Comparison of ENCODE assay signal across 1 cellular context in genomic region chr5:154857534-154858250, GRCh38.
TF ChIP-seq lines count a peak whose summit lies in the region.

No MANE protein-coding gene starts in this region.

TF ChIP-seq in WTC11, 78 proteins besides CTCF, POLR2A, EP300 and RAD21 (continued from another document):
- TF ChIP-seq, protein P1, sequence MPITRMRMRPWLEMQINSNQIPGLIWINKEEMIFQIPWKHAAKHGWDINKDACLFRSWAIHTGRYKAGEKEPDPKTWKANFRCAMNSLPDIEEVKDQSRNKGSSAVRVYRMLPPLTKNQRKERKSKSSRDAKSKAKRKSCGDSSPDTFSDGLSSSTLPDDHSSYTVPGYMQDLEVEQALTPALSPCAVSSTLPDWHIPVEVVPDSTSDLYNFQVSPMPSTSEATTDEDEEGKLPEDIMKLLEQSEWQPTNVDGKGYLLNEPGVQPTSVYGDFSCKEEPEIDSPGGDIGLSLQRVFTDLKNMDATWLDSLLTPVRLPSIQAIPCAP (CRISPR knock-in tag; IDR thresholded peaks at IDR 0.05), result no peak
- no peak for TF ChIP-seq SMAD4 (CRISPR knock-in tag; IDR thresholded peaks at IDR 0.05)
- peak; percentile 56; the same call in 1 of the 2 replicates for TF ChIP-seq FOXP1 (CRISPR knock-in tag; IDR thresholded peaks at IDR 0.05; ENCODE audit: borderline replicate concordance)
- 0 out of 2 replicates have a peak, but pooled peaks have one; percentile 60 for TF ChIP-seq ESRRA (CRISPR knock-in tag; IDR thresholded peaks at IDR 0.05; ENCODE audit: borderline replicate concordance)
- TF ChIP-seq, protein P2, sequence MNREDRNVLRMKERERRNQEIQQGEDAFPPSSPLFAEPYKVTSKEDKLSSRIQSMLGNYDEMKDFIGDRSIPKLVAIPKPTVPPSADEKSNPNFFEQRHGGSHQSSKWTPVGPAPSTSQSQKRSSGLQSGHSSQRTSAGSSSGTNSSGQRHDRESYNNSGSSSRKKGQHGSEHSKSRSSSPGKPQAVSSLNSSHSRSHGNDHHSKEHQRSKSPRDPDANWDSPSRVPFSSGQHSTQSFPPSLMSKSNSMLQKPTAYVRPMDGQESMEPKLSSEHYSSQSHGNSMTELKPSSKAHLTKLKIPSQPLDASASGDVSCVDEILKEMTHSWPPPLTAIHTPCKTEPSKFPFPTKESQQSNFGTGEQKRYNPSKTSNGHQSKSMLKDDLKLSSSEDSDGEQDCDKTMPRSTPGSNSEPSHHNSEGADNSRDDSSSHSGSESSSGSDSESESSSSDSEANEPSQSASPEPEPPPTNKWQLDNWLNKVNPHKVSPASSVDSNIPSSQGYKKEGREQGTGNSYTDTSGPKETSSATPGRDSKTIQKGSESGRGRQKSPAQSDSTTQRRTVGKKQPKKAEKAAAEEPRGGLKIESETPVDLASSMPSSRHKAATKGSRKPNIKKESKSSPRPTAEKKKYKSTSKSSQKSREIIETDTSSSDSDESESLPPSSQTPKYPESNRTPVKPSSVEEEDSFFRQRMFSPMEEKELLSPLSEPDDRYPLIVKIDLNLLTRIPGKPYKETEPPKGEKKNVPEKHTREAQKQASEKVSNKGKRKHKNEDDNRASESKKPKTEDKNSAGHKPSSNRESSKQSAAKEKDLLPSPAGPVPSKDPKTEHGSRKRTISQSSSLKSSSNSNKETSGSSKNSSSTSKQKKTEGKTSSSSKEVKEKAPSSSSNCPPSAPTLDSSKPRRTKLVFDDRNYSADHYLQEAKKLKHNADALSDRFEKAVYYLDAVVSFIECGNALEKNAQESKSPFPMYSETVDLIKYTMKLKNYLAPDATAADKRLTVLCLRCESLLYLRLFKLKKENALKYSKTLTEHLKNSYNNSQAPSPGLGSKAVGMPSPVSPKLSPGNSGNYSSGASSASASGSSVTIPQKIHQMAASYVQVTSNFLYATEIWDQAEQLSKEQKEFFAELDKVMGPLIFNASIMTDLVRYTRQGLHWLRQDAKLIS (CRISPR knock-in tag; IDR thresholded peaks at IDR 0.05; ENCODE audit: borderline replicate concordance), result no peak
- peak; percentile 68; the same call in 1 of the 2 replicates for TF ChIP-seq FOXK1 (CRISPR knock-in tag; IDR thresholded peaks at IDR 0.05)
- 0 out of 2 replicates have a peak, but pooled peaks have one; percentile 4 for TF ChIP-seq NFYB (CRISPR knock-in tag; conservative IDR thresholded peaks at IDR 0.05; ENCODE audit: low read depth)
- TF ChIP-seq GABPB1 (CRISPR knock-in tag; IDR thresholded peaks at IDR 0.05), result 0 out of 2 replicates have a peak, but pooled peaks have one; percentile 1
- TF ChIP-seq, protein P3, sequence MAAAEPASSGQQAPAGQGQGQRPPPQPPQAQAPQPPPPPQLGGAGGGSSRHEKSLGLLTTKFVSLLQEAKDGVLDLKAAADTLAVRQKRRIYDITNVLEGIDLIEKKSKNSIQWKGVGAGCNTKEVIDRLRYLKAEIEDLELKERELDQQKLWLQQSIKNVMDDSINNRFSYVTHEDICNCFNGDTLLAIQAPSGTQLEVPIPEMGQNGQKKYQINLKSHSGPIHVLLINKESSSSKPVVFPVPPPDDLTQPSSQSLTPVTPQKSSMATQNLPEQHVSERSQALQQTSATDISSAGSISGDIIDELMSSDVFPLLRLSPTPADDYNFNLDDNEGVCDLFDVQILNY (CRISPR knock-in tag; IDR thresholded peaks at IDR 0.05), result no peak
- TF ChIP-seq USF1 (CRISPR knock-in tag; IDR thresholded peaks at IDR 0.05), result 0 out of 2 replicates have a peak, but pooled peaks have one; percentile 14
- TF ChIP-seq, protein P4, sequence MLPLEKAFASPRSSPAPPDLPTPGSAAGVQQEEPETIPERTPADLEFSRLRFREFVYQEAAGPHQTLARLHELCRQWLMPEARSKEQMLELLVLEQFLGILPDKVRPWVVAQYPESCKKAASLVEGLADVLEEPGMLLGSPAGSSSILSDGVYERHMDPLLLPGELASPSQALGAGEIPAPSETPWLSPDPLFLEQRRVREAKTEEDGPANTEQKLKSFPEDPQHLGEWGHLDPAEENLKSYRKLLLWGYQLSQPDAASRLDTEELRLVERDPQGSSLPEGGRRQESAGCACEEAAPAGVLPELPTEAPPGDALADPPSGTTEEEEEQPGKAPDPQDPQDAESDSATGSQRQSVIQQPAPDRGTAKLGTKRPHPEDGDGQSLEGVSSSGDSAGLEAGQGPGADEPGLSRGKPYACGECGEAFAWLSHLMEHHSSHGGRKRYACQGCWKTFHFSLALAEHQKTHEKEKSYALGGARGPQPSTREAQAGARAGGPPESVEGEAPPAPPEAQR (CRISPR knock-in tag; IDR thresholded peaks at IDR 0.05), result no peak
- peak; percentile 93 for TF ChIP-seq MAX (CRISPR knock-in tag; IDR thresholded peaks at IDR 0.05)
- TF ChIP-seq, protein P5, sequence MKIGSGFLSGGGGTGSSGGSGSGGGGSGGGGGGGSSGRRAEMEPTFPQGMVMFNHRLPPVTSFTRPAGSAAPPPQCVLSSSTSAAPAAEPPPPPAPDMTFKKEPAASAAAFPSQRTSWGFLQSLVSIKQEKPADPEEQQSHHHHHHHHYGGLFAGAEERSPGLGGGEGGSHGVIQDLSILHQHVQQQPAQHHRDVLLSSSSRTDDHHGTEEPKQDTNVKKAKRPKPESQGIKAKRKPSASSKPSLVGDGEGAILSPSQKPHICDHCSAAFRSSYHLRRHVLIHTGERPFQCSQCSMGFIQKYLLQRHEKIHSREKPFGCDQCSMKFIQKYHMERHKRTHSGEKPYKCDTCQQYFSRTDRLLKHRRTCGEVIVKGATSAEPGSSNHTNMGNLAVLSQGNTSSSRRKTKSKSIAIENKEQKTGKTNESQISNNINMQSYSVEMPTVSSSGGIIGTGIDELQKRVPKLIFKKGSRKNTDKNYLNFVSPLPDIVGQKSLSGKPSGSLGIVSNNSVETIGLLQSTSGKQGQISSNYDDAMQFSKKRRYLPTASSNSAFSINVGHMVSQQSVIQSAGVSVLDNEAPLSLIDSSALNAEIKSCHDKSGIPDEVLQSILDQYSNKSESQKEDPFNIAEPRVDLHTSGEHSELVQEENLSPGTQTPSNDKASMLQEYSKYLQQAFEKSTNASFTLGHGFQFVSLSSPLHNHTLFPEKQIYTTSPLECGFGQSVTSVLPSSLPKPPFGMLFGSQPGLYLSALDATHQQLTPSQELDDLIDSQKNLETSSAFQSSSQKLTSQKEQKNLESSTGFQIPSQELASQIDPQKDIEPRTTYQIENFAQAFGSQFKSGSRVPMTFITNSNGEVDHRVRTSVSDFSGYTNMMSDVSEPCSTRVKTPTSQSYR (CRISPR knock-in tag; IDR thresholded peaks at IDR 0.05), result 0 out of 2 replicates have a peak, but pooled peaks have one; percentile 22
- no peak for TF ChIP-seq NR1H2 (CRISPR knock-in tag; IDR thresholded peaks at IDR 0.05)
- TF ChIP-seq, protein P6, sequence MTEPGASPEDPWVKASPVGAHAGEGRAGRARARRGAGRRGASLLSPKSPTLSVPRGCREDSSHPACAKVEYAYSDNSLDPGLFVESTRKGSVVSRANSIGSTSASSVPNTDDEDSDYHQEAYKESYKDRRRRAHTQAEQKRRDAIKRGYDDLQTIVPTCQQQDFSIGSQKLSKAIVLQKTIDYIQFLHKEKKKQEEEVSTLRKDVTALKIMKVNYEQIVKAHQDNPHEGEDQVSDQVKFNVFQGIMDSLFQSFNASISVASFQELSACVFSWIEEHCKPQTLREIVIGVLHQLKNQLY (CRISPR knock-in tag; IDR thresholded peaks at IDR 0.05), result no peak
